In the genomic region with DNA sequence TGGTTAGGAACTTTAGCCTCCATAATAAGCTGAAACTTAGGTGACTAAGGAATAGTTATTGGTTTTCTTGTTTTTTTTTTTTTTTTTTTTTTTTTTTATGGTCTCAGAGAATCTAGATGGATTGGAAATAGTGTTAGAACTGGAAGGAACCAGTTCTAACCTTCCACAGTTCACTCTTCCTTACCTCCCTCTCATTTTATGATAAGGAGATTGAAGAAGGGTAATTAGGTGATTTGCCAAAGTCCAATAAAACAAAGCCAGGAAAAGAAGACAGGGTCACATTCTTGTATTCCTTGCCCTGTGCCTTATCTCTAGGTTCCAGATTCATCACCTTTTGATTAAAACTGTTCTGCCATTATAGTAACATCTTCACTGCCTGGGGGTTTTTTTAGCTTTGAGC, we compare ENCODE assay signal across 19 cellular contexts.
"Had no signal": no experiment of that assay in that cellular context is flagged by ENCODE, and none has a peak within 500 bp of the region (broad histone marks: within the 10 kb centered on the region; RNA-seq: fewer than 3 reads in every experiment).

No MANE protein-coding gene starts in this region.

- H3K9me3 ChIP-seq: SK-N-SH had no signal

- DNase-seq: Karpas-422, KG1, MM.1S, NCI-H1092 treated with DMSO at 0.1 percent for 48 hours, NCI-H1436, NCI-H187, NCI-H2029, NCI-H2081 treated with DMSO at 0.1 percent for 48 hours, NCI-H2171, NCI-H226, NCI-H446, NCI-H510A, NCI-H524 treated with DMSO at 0.1 percent for 48 hours, NCI-H69, NCI-H774, Right ventricle myocardium superior, RPMI8226, SK-N-SH had no signal

- H3K9ac ChIP-seq: SK-N-SH had no signal

- FAIRE-seq: RCC 7860 had no signal
